In genomic region chr4:24850669-24851068, GRCh38 we compare ENCODE assay signal across 11 cellular contexts. TPM values are rescaled to one million over a fixed set of nuclear protein-coding genes. Genes with fewer than 3 reads are reported as not detected.
DNase-seq lines count a peak whose midpoint lies in the region; ATAC-seq and FAIRE-seq lines count a peak whose summit lies in the region.
"Had no signal": no experiment of that assay in that cellular context is flagged by ENCODE, and none has a peak within 500 bp of the region (broad histone marks: within the 10 kb centered on the region; RNA-seq: fewer than 3 reads in every experiment).

No MANE protein-coding gene starts in this region.

- ATAC-seq in GM18868 (IDR thresholded peaks at IDR 0.05; ENCODE audit: unreplicated experiment) (peak; percentile 69), GM21786 (IDR thresholded peaks at IDR 0.05; ENCODE audit: unreplicated experiment) (no peak)
- ATAC-seq in activated T-cell treated with anti-CD3 and anti-CD28 coated beads, Interleukin-2, amount 50 U/mL, for 72 hours (replicated peaks in 1 of 2), result no peak

- H3K27me3 Mint-ChIP-seq in activated naive CD4-positive, alpha-beta T cell treated with anti-CD3 and anti-CD28 coated beads, Interleukin-2, amount 10 ng/mL, durations not matched to agents 7 days and 5 days, result no peaks in the 10 kb centered on the region
- H3K27me3 Mint-ChIP-seq in activated T-cell treated with anti-CD3 and anti-CD28 coated beads, Interleukin-2, amount 50 U/mL, for 72 hours (ENCODE audit: low read depth), result no peaks in the 10 kb centered on the region

- no peaks in the 10 kb centered on the region for H3K4me1 Mint-ChIP-seq in activated naive CD4-positive, alpha-beta T cell treated with anti-CD3 and anti-CD28 coated beads, Interleukin-2, amount 10 ng/mL, durations not matched to agents 7 days and 5 days
- no peaks in the 10 kb centered on the region for H3K4me1 Mint-ChIP-seq in activated T-cell treated with anti-CD3 and anti-CD28 coated beads, Interleukin-2, amount 50 U/mL, for 72 hours (ENCODE audit: low read depth)

- H3K4me1 ChIP-seq in skeletal muscle tissue (ENCODE audit: control insufficient read depth in 3 of 3, insufficient read depth in 3 of 3, low read length in 3 of 3), result peaks cover 5 to 12% (median 11%) of the 10 kb centered on the region in 3 donors

- DNase-seq in RCC 7860 (ENCODE audit: low spot score) (peak; percentile 78), fibroblast of peridontal ligament (ENCODE audit: extremely low read depth) (peak; percentile 96), G401 (ENCODE audit: low spot score) (no peak)
- DNase-seq in activated naive CD4-positive, alpha-beta T cell treated with anti-CD3 and anti-CD28 coated beads, Interleukin-2, amount 10 ng/mL, durations not matched to agents 7 days and 5 days, result no peak
- DNase-seq in activated T-cell treated with anti-CD3 and anti-CD28 coated beads, Interleukin-2, amount 50 U/mL, for 72 hours, result no peak

- CTCF ChIA-PET in activated naive CD4-positive, alpha-beta T cell treated with anti-CD3 and anti-CD28 coated beads, Interleukin-2, amount 10 ng/mL, durations not matched to agents 7 days and 5 days (lab: Charles Lee), result no interaction called here

- no peaks in the 10 kb centered on the region for H3K9me3 Mint-ChIP-seq in activated naive CD4-positive, alpha-beta T cell treated with anti-CD3 and anti-CD28 coated beads, Interleukin-2, amount 10 ng/mL, durations not matched to agents 7 days and 5 days
- no peaks in the 10 kb centered on the region for H3K9me3 Mint-ChIP-seq in activated T-cell treated with anti-CD3 and anti-CD28 coated beads, Interleukin-2, amount 50 U/mL, for 72 hours
- H3K9me3 Mint-ChIP-seq: T-helper 1 cell treated with Interleukin-12 subunit alpha and Interleukin-12 subunit beta and Interleukin-4 antibody, amounts not matched to agents 30 μg/mL and 1 μg/mL, for 36 hours had no signal

- no peak overlapping the region for H3K27ac Mint-ChIP-seq in activated naive CD4-positive, alpha-beta T cell treated with anti-CD3 and anti-CD28 coated beads, Interleukin-2, amount 10 ng/mL, durations not matched to agents 7 days and 5 days
- no peak overlapping the region for H3K27ac Mint-ChIP-seq in activated T-cell treated with anti-CD3 and anti-CD28 coated beads, Interleukin-2, amount 50 U/mL, for 72 hours
- H3K27ac Mint-ChIP-seq: T-helper 1 cell treated with Interleukin-12 subunit alpha and Interleukin-12 subunit beta and Interleukin-4 antibody, amounts not matched to agents 30 μg/mL and 1 μg/mL, for 36 hours had no signal

- H3K9ac ChIP-seq in skeletal muscle tissue (ENCODE audit: low read depth in 1 of 3, low read length in 3 of 3), result peak overlapping the region in 1 of 3 donors; percentile 14

- H3K36me3 ChIP-seq in skeletal muscle tissue (ENCODE audit: control insufficient read depth in 3 of 3, insufficient read depth in 3 of 3, low read length in 3 of 3), result no peaks in the 10 kb centered on the region

- H3K27me3 ChIP-seq in skeletal muscle tissue (ENCODE audit: control insufficient read depth in 3 of 3, insufficient read depth in 3 of 3, low read length in 3 of 3), result no peaks in the 10 kb centered on the region

- in situ Hi-C loops in G401 (cut with HindIII; ENCODE audit: low sequenced_read_pairs), result no loop called here

- peak; percentile 94 for FAIRE-seq in RCC 7860 (lab: Jason Lieb, UNC)

- H3K4me3 ChIP-seq in skeletal muscle tissue (ENCODE audit: low read length in 3 of 3), result no peak overlapping the region

- H3K27ac ChIP-seq in skeletal muscle tissue (ENCODE audit: low read depth, low read length), result peak overlapping the region; percentile 40
- H3K27ac ChIP-seq: epithelial cell of prostate had no signal

- H3K4me3 Mint-ChIP-seq in activated naive CD4-positive, alpha-beta T cell treated with anti-CD3 and anti-CD28 coated beads, Interleukin-2, amount 10 ng/mL, durations not matched to agents 7 days and 5 days, result no peak overlapping the region
- H3K4me3 Mint-ChIP-seq in activated T-cell treated with anti-CD3 and anti-CD28 coated beads, Interleukin-2, amount 50 U/mL, for 72 hours, result no peak overlapping the region
- H3K4me3 Mint-ChIP-seq: T-helper 1 cell treated with Interleukin-12 subunit alpha and Interleukin-12 subunit beta and Interleukin-4 antibody, amounts not matched to agents 30 μg/mL and 1 μg/mL, for 36 hours had no signal

- H3K36me3 Mint-ChIP-seq in activated naive CD4-positive, alpha-beta T cell treated with anti-CD3 and anti-CD28 coated beads, Interleukin-2, amount 10 ng/mL, durations not matched to agents 7 days and 5 days, result no peaks in the 10 kb centered on the region
- no peaks in the 10 kb centered on the region for H3K36me3 Mint-ChIP-seq in activated T-cell treated with anti-CD3 and anti-CD28 coated beads, Interleukin-2, amount 50 U/mL, for 72 hours (ENCODE audit: insufficient read depth in 2 of 2)

- no peaks in the 10 kb centered on the region for H3K9me3 ChIP-seq in skeletal muscle tissue (ENCODE audit: control insufficient read depth in 3 of 3, low read length in 3 of 3)

RNA-seq across cellular contexts. Expression of gene SOD3, which starts 55.3 kb away (rescaled TPM):
- 13.6 TPM for total RNA-seq in skeletal muscle tissue
- not detected in 2 replicates for total RNA-seq in G401 (2014; rRNA removed; shearing (Covaris generic))
- not detected for total RNA-seq in activated T-cell treated with anti-CD3 and anti-CD28 coated beads, Interleukin-2, amount 50 U/mL, for 72 hours
- total RNA-seq: NCI-H460 had no signal

Comparison
In these comparisons a context has a peak if more than half of its experiments do, and no peak if none do; other contexts are left out.
1. DNase-seq: peak in RCC 7860 (single experiment) and fibroblast of peridontal ligament (single experiment); none in activated naive CD4-positive, alpha-beta T cell treated with anti-CD3 and anti-CD28 coated beads, Interleukin-2, amount 10 ng/mL, durations not matched to agents 7 days and 5 days (single experiment), G401 (single experiment) and activated T-cell treated with anti-CD3 and anti-CD28 coated beads, Interleukin-2, amount 50 U/mL, for 72 hours (0 of 2).
2. RNA of gene SOD3, which starts 55.3 kb away (total RNA-seq): 13.6 TPM in skeletal muscle tissue (single experiment); not detected in G401 and not detected in activated T-cell treated with anti-CD3 and anti-CD28 coated beads, Interleukin-2, amount 50 U/mL, for 72 hours; every median in the first group is over 10 times any median in the second.